In genomic region chr20:22999756-23000155, GRCh38 we compare ENCODE assay signal across 22 cellular contexts. TPM values are rescaled to one million over a fixed set of nuclear protein-coding genes. Genes with fewer than 3 reads are reported as not detected.
A peak's percentile ranks its signal among the peaks of the same experiment; 100 is the strongest.
DNase-seq lines count a peak whose midpoint lies in the region; ATAC-seq and TF ChIP-seq lines count a peak whose summit lies in the region.
"Had no signal": no experiment of that assay in that cellular context is flagged by ENCODE, and none has a peak within 500 bp of the region (broad histone marks: within the 10 kb centered on the region; RNA-seq: fewer than 3 reads in every experiment).

No MANE protein-coding gene starts in this region.

- WGBS in GM23248 (ENCODE audit: low coverage in 1 of 2, low lambda C conversion rate in 2 of 2, missing lambda C conversion rate in 2 of 2), 2 experiments: 17 to 31% methylated on average over 4 of the region's 4 CpGs
- 31% methylated on average over 4 of the region's 4 CpGs for WGBS in prostate gland

- peaks cover 3% of the 10 kb centered on the region for H3K27me3 Mint-ChIP-seq in activated CD8-positive, alpha-beta T cell treated with anti-CD3 and anti-CD28 coated beads for 36 hours
- H3K27me3 Mint-ChIP-seq: T-cell had no signal

- H3K9me2 ChIP-seq in GM23248 (ENCODE audit: insufficient read depth): no peaks in the 10 kb centered on the region

- CTCF ChIA-PET in activated CD8-positive, alpha-beta T cell treated with anti-CD3 and anti-CD28 coated beads for 36 hours (lab: Charles Lee): no interaction called here

- no peak overlapping the region for H3K27ac ChIP-seq in GM23248
- H3K27ac ChIP-seq in RWPE2 (ENCODE audit: poor library complexity, severe bottlenecking): peak overlapping the region; percentile 45
- H3K27ac ChIP-seq in prostate gland: no peak overlapping the region
- H3K27ac ChIP-seq: adrenal gland had no signal

- ATAC-seq in RWPE2 (ENCODE audit: low read depth) (peak; percentile 70), GM21381 (IDR thresholded peaks at IDR 0.05; ENCODE audit: unreplicated experiment) (no peak)
- ATAC-seq in activated CD8-positive, alpha-beta T cell treated with anti-CD3 and anti-CD28 coated beads for 36 hours: no peak
- ATAC-seq: T-cell had no signal

- H3K9me3 Mint-ChIP-seq in activated CD8-positive, alpha-beta T cell treated with anti-CD3 and anti-CD28 coated beads for 36 hours: no peaks in the 10 kb centered on the region
- H3K9me3 Mint-ChIP-seq: neural crest cell, T-cell, type B pancreatic cell had no signal

- no peak overlapping the region for H3K27ac Mint-ChIP-seq in activated CD8-positive, alpha-beta T cell treated with anti-CD3 and anti-CD28 coated beads for 36 hours
- H3K27ac Mint-ChIP-seq: T-cell, type B pancreatic cell had no signal

- no peak overlapping the region for H3K4me3 Mint-ChIP-seq in activated CD8-positive, alpha-beta T cell treated with anti-CD3 and anti-CD28 coated beads for 36 hours
- H3K4me3 Mint-ChIP-seq: neural crest cell, T-cell, type B pancreatic cell had no signal

- in situ Hi-C loops in GM23248 (cut with MboI): no loop called here

- H3F3A ChIP-seq in GM23248 (ENCODE audit: insufficient read depth): no peaks in the 10 kb centered on the region

- TF ChIP-seq POLR2A in prostate gland (IDR thresholded peaks at IDR 0.05): no peak

- H3K4me2 ChIP-seq in GM23248 (ENCODE audit: unreplicated experiment): no peak overlapping the region

- TF ChIP-seq CTCF in RWPE2 (IDR thresholded peaks at IDR 0.05; ENCODE audit: poor library complexity, severe bottlenecking) (no peak), prostate gland (IDR thresholded peaks at IDR 0.05) (no peak)
- no peak for TF ChIP-seq CTCF in activated CD8-positive, alpha-beta T cell treated with anti-CD3 and anti-CD28 coated beads for 36 hours (IDR thresholded peaks at IDR 0.05)

- H3K4me1 ChIP-seq in GM23248 (ENCODE audit: insufficient read depth) (no peaks in the 10 kb centered on the region), RWPE2 (ENCODE audit: insufficient read depth, poor library complexity, severe bottlenecking) (peaks cover 3% of the 10 kb centered on the region), prostate gland (replicated peaks) (peaks cover 2% of the 10 kb centered on the region)
- H3K4me1 ChIP-seq: adrenal gland had no signal

- H2AFZ ChIP-seq in GM23248: no peak overlapping the region

- H3K36me3 Mint-ChIP-seq in activated CD8-positive, alpha-beta T cell treated with anti-CD3 and anti-CD28 coated beads for 36 hours (ENCODE audit: low read depth): no peaks in the 10 kb centered on the region
- H3K36me3 Mint-ChIP-seq: T-cell, type B pancreatic cell had no signal

- DNase-seq in GM23248 (peak; percentile 21), RWPE2 (ENCODE audit: low spot score) (no peak), glomerular visceral epithelial cell (ENCODE audit: extremely low spot score) (peak; percentile 45), prostate gland (ENCODE audit: low spot score) (peak; percentile 37), NCI-H446 treated with DMSO at 0.1 percent for 48 hours (lab: John Stamatoyannopoulos, UW) (no peak), NCI-H82 (lab: John Stamatoyannopoulos, UW) (no peak)
- no peak for DNase-seq in activated CD8-positive, alpha-beta T cell treated with anti-CD3 and anti-CD28 coated beads for 36 hours
- DNase-seq: activated CD4-positive, alpha-beta T cell treated with anti-CD3 and anti-CD28 coated beads for 4 hours; activated effector memory CD4-positive, alpha-beta T cell treated with Interleukin-2 at 50 U/mL for 16 hours; adrenal gland; AML-193; foreskin fibroblast; kidney; NCI-H1417; NCI-H2107; NCI-H524 treated with DMSO at 0.1 percent for 48 hours; stimulated activated CD4-positive, alpha-beta T cell treated with anti-CD3 and anti-CD28 coated beads, Interleukin-4, amount 100 ng/mL, for 1 hour; T-cell had no signal

- H3K9me3 ChIP-seq in GM23248 (ENCODE audit: low read depth) (no peaks in the 10 kb centered on the region), RWPE2 (ENCODE audit: severe bottlenecking) (no peaks in the 10 kb centered on the region), prostate gland (no peaks in the 10 kb centered on the region)
- H3K9me3 ChIP-seq: adrenal gland had no signal

- POLR2A ChIA-PET in activated CD8-positive, alpha-beta T cell treated with anti-CD3 and anti-CD28 coated beads for 36 hours (lab: Charles Lee): no interaction called here

- H3K27me3 ChIP-seq in GM23248 (replicated peaks; ENCODE audit: insufficient read depth) (peaks cover 18% of the 10 kb centered on the region; the same call in 1 of the 2 replicates), RWPE2 (ENCODE audit: insufficient read depth, poor library complexity, severe bottlenecking) (no peaks in the 10 kb centered on the region), prostate gland (replicated peaks; ENCODE audit: insufficient read depth) (no peaks in the 10 kb centered on the region)
- H3K27me3 ChIP-seq: adrenal gland had no signal

- intact Hi-C loops in prostate gland (cut with DNase I): no loop called here
- intact Hi-C loops in activated CD8-positive, alpha-beta T cell treated with anti-CD3 and anti-CD28 coated beads for 36 hours (cut with micrococcal nuclease): no loop called here

- H3K79me2 ChIP-seq in GM23248 (ENCODE audit: insufficient read depth): no peaks in the 10 kb centered on the region

- H3K36me3 ChIP-seq in GM23248 (ENCODE audit: low read depth) (no peaks in the 10 kb centered on the region), RWPE2 (ENCODE audit: low read depth) (no peaks in the 10 kb centered on the region), prostate gland (no peaks in the 10 kb centered on the region)
- H3K36me3 ChIP-seq: adrenal gland had no signal

- no peaks in the 10 kb centered on the region for H4K20me1 ChIP-seq in GM23248 (ENCODE audit: insufficient read depth)

- H3K4me1 Mint-ChIP-seq in activated CD8-positive, alpha-beta T cell treated with anti-CD3 and anti-CD28 coated beads for 36 hours (ENCODE audit: low read depth): no peaks in the 10 kb centered on the region
- H3K4me1 Mint-ChIP-seq: neural crest cell, T-cell had no signal

- H3K4me3 ChIP-seq in GM23248 (no peak overlapping the region), RWPE2 (ENCODE audit: severe bottlenecking) (no peak overlapping the region), prostate gland (no peak overlapping the region)
- H3K4me3 ChIP-seq: adrenal gland had no signal

- no peak overlapping the region for H3K9ac ChIP-seq in GM23248

RNA-seq across cellular contexts. Expression of gene SSTR4, which starts 35.4 kb away (rescaled TPM):
- total RNA-seq in GM23248 (2014; rRNA removed; shearing (Covaris generic)): not detected in 2 replicates
- not detected in 2 replicates for polyA plus RNA-seq in GM23248 (2016; fragmentation: Nextera tagmentation; extraction: Ambion mirVana)
- not detected for total RNA-seq in prostate gland
- total RNA-seq in activated CD8-positive, alpha-beta T cell treated with anti-CD3 and anti-CD28 coated beads for 36 hours: not detected
- total RNA-seq: adrenal gland, kidney, neural crest cell, OCI-LY7, T-cell had no signal
- polyA plus RNA-seq: adrenal gland had no signal

RNA-seq across cellular contexts. Expression of gene THBD, which starts 49.7 kb away (rescaled TPM):
- 15.6 and 15.7 TPM in 2 replicates for total RNA-seq in GM23248 (2014; rRNA removed; shearing (Covaris generic))
- 5.9 and 7.4 TPM in 2 replicates for polyA plus RNA-seq in GM23248 (2016; fragmentation: Nextera tagmentation; extraction: Ambion mirVana)
- 10 to 100 TPM in 1 of 2 donors, 1 to 10 TPM in 1; 6.6 to 88.4 TPM for total RNA-seq in prostate gland
- total RNA-seq in activated CD8-positive, alpha-beta T cell treated with anti-CD3 and anti-CD28 coated beads for 36 hours: not detected
- total RNA-seq: OCI-LY7 had no signal

Comparison
In these comparisons a context has a peak if more than half of its experiments do, and no peak if none do; other contexts are left out.
1. DNase-seq: peak in GM23248 (single experiment), glomerular visceral epithelial cell (single experiment) and prostate gland (single experiment); none in RWPE2 (single experiment), NCI-H446 treated with DMSO at 0.1 percent for 48 hours (single experiment), activated CD8-positive, alpha-beta T cell treated with anti-CD3 and anti-CD28 coated beads for 36 hours (single experiment) and NCI-H82 (single experiment).
2. RNA of gene THBD, which starts 49.7 kb away (total RNA-seq): 6.6 to 88.4 TPM in prostate gland and 15.6 to 15.7 TPM in GM23248; not detected in activated CD8-positive, alpha-beta T cell treated with anti-CD3 and anti-CD28 coated beads for 36 hours; every median in the first group is over 4 times any median in the second.